Comparison of ENCODE assay signal across 19 cellular contexts in genomic region chr1:43954036-43954435, GRCh38. TPM values are rescaled to one million over a fixed set of nuclear protein-coding genes. Genes with fewer than 3 reads are reported as not detected.
DNase-seq lines count a peak whose midpoint lies in the region; ATAC-seq lines count a peak whose summit lies in the region.
"Had no signal": no experiment of that assay in that cellular context is flagged by ENCODE, and none has a peak within 500 bp of the region (broad histone marks: within the 10 kb centered on the region; RNA-seq: fewer than 3 reads in every experiment).

No MANE protein-coding gene starts in this region.

- in situ Hi-C loops in HAP-1 (cut with MboI; ENCODE audit: low sequenced_read_pairs) = no loop called here

- no peak for ATAC-seq in HG02852 (IDR thresholded peaks at IDR 0.05; ENCODE audit: unreplicated experiment)
- ATAC-seq: HepG2, Panc1 had no signal

- H3K9me3 ChIP-seq in HAP-1 = no peaks in the 10 kb centered on the region
- H3K9me3 ChIP-seq: BE2C, MG63 had no signal

- peak overlapping the region; percentile 100 for H3K27ac ChIP-seq in angular gyrus (ENCODE audit: low read depth, low read length)
- peak overlapping the region; percentile 100 for H3K27ac ChIP-seq in temporal lobe (ENCODE audit: low read depth, low read length)
- H3K27ac ChIP-seq: KMS-11 had no signal

- DNase-seq in hippocampal formation (lab: John Stamatoyannopoulos, UW) = peak; percentile 84 to 88
- peak; percentile 97 for DNase-seq in pons (ENCODE audit: low spot score)
- no peak for DNase-seq in NCI-H69 (lab: John Stamatoyannopoulos, UW)
- no peak for DNase-seq in HAP-1 (ENCODE audit: low spot score in 2 of 2)
- DNase-seq: ACHN; BE2C; CD8-positive, alpha-beta memory T cell; HFFc6; MG63; NCI-H1105; NCI-H187; NCI-H446 treated with DMSO at 0.1 percent for 48 hours; Right ventricle myocardium superior had no signal

- H3K4me3 ChIP-seq in HAP-1 = no peak overlapping the region
- H3K4me3 ChIP-seq: MG63 had no signal

- no peaks in the 10 kb centered on the region for H3K27me3 ChIP-seq in HAP-1 (ENCODE audit: low read depth)
- H3K27me3 ChIP-seq: BE2C, MG63 had no signal

- peaks cover 16% of the 10 kb centered on the region for H3K36me3 ChIP-seq in HAP-1 (replicated peaks)

- no peaks in the 10 kb centered on the region for H3K4me1 ChIP-seq in HAP-1
- H3K4me1 ChIP-seq: BE2C had no signal

RNA-seq across cellular contexts. Expression of gene IPO13, which starts 7.3 kb away (rescaled TPM):
- 14.0 TPM for total RNA-seq in temporal lobe

RNA-seq across cellular contexts. Expression of gene DPH2, which starts 15.8 kb away (rescaled TPM):
- total RNA-seq in temporal lobe = 12.3 TPM

RNA-seq across cellular contexts. Expression of gene ARTN, which starts 20.4 kb away (rescaled TPM):
- total RNA-seq in temporal lobe = 0.49 TPM
- total RNA-seq: Right ventricle myocardium superior had no signal

RNA-seq across cellular contexts. Expression of gene ATP6V0B, which starts 20.7 kb away (rescaled TPM):
- 102 TPM for total RNA-seq in temporal lobe

RNA-seq across cellular contexts. Expression of gene B4GALT2, which starts 25.0 kb away (rescaled TPM):
- total RNA-seq in temporal lobe = 50.4 TPM

Comparison
In these comparisons a context has a peak if more than half of its experiments do, and no peak if none do; other contexts are left out.
1. DNase-seq: peak in hippocampal formation (2 of 2) and pons (single experiment); none in NCI-H69 (single experiment) and HAP-1 (0 of 2).